In the genomic region with DNA sequence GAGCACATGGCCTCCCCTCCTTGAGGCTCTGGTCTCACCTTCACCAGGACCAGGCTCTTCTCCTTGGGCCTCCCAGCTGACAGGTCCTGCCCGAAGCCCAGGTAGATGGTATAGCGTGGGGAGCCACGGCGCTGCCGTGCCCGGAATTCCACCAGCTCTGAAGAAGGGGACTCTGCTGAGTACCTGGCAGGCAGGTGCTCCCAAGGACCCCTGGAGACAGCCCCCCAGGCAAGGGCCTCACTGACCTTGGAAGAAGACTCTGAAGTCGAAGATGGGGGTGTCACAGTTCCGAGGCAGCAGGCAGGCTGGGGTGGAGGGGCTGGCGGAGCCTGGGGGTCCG, we compare ENCODE assay signal across 8 cellular contexts. TPM values are rescaled to one million over a fixed set of nuclear protein-coding genes. Genes with fewer than 3 reads are reported as not detected.
DNase-seq lines count a peak whose midpoint lies in the region; ATAC-seq and TF ChIP-seq lines count a peak whose summit lies in the region.
"Had no signal": no experiment of that assay in that cellular context is flagged by ENCODE, and none has a peak within 500 bp of the region (broad histone marks: within the 10 kb centered on the region; RNA-seq: fewer than 3 reads in every experiment).

No MANE protein-coding gene starts in this region.

- H3K9me3 Mint-ChIP-seq in CD8-positive, alpha-beta T cell = no peaks in the 10 kb centered on the region
- peaks cover 0 to 2% (median 0%) of the 10 kb centered on the region in 11 donors for H3K9me3 Mint-ChIP-seq in naive thymus-derived CD4-positive, alpha-beta T cell
- H3K9me3 Mint-ChIP-seq in MCF 10A (ENCODE audit: unreplicated experiment) = no peaks in the 10 kb centered on the region

- CTCF ChIA-PET in CD8-positive, alpha-beta T cell (lab: Charles Lee) = no interaction called here
- CTCF ChIA-PET in naive thymus-derived CD4-positive, alpha-beta T cell (lab: Charles Lee) = interaction anchor here (0.6 kb wide), 1 partner anchor 36 kb away, joined by 6 read pairs; no protein-coding TSS in a partner anchor
- CTCF ChIA-PET in MCF 10A (lab: Yijun Ruan, JAX) = no interaction called here

- BruUV-seq in MCF 10A (replicated peaks; lab: Mats Ljungman, UMichigan) = no TSS peak

- no peak for ATAC-seq in CD8-positive, alpha-beta T cell
- no peak for ATAC-seq in RWPE2 (ENCODE audit: low read depth)
- ATAC-seq in naive thymus-derived CD4-positive, alpha-beta T cell = no peak
- no peak for ATAC-seq in GM21515 (IDR thresholded peaks at IDR 0.05; ENCODE audit: unreplicated experiment)

- peak overlapping the region; percentile 70 for H3K27ac ChIP-seq in CD8-positive, alpha-beta T cell (ENCODE audit: low read depth, low read length)
- no peak overlapping the region for H3K27ac ChIP-seq in RWPE2 (ENCODE audit: poor library complexity, severe bottlenecking)
- peak overlapping the region; percentile 86 for H3K27ac ChIP-seq in naive thymus-derived CD4-positive, alpha-beta T cell (ENCODE audit: low read depth, low read length)

- H3K27me3 Mint-ChIP-seq in CD8-positive, alpha-beta T cell (ENCODE audit: low read depth) = no peaks in the 10 kb centered on the region
- no peaks in the 10 kb centered on the region for H3K27me3 Mint-ChIP-seq in naive thymus-derived CD4-positive, alpha-beta T cell
- H3K27me3 Mint-ChIP-seq in MCF 10A (ENCODE audit: insufficient read depth, unreplicated experiment) = no peaks in the 10 kb centered on the region

- intact Hi-C loops in CD8-positive, alpha-beta T cell (cut with DNase I, micrococcal nuclease) = loop anchor here (1.0 to 10.0 kb wide), 4 partner anchors 36 to 378 kb away; partner anchors contain the start of genes PHRF1 (in 1 of the 2), PSMD13 (in 1 of the 2) and SIRT3 (in 1 of the 2)
- intact Hi-C loops in naive thymus-derived CD4-positive, alpha-beta T cell (cut with micrococcal nuclease) = loop anchor here (1.0 to 2.0 kb wide), 6 partner anchors 37 to 110 kb away; partner anchors contain the start of genes LMNTD2 (in 1 of the 2), LRRC56 (in 1 of the 2), PHRF1 (in 1 of the 2) and RASSF7 (in 1 of the 2)
- intact Hi-C loops in MCF 10A (cut with micrococcal nuclease) = loop anchor here (10.0 kb wide), 1 partner anchor 48 kb away; the partner anchor contains the start of genes LMNTD2 and RASSF7

- no peaks in the 10 kb centered on the region for H3K27me3 ChIP-seq in CD8-positive, alpha-beta T cell (ENCODE audit: insufficient read depth, low read length)
- no peaks in the 10 kb centered on the region for H3K27me3 ChIP-seq in RWPE2 (ENCODE audit: insufficient read depth, poor library complexity, severe bottlenecking)
- H3K27me3 ChIP-seq in naive thymus-derived CD4-positive, alpha-beta T cell (ENCODE audit: control insufficient read depth in 2 of 2, insufficient read depth in 2 of 2, low read length in 2 of 2) = no peaks in the 10 kb centered on the region

- POLR2A ChIA-PET in CD8-positive, alpha-beta T cell (lab: Charles Lee) = interaction anchor here (1.3 kb wide), 1 partner anchor 37 kb away, joined by 3 read pairs; the partner anchor contains the start of gene PHRF1
- POLR2A ChIA-PET in naive thymus-derived CD4-positive, alpha-beta T cell (lab: Charles Lee) = interaction anchor here (2.5 kb wide), 1 partner anchor 37 kb away, joined by 14 read pairs; the partner anchor contains the start of gene PHRF1
- POLR2A ChIA-PET in MCF 10A (lab: Yijun Ruan, JAX) = interaction anchor here (0.6 to 1.7 kb wide), 2 partner anchors 9 to 53 kb away, joined by 3 to 4 read pairs; partner anchors contain the start of gene LMNTD2

- peaks cover 30% of the 10 kb centered on the region for H3K4me1 ChIP-seq in CD8-positive, alpha-beta T cell (ENCODE audit: insufficient read depth, low read length)
- H3K4me1 ChIP-seq in RWPE2 (ENCODE audit: insufficient read depth, poor library complexity, severe bottlenecking) = peaks cover 10% of the 10 kb centered on the region
- H3K4me1 ChIP-seq in naive thymus-derived CD4-positive, alpha-beta T cell (ENCODE audit: control insufficient read depth in 2 of 2, insufficient read depth in 2 of 2, low read length in 2 of 2) = peaks cover 8 to 22% of the 10 kb centered on the region in 2 donors

- H3K4me3 Mint-ChIP-seq in CD8-positive, alpha-beta T cell = no peak overlapping the region
- peak overlapping the region in 1 of 10 donors; percentile 20 for H3K4me3 Mint-ChIP-seq in naive thymus-derived CD4-positive, alpha-beta T cell
- H3K4me3 Mint-ChIP-seq in MCF 10A (ENCODE audit: unreplicated experiment) = no peak overlapping the region

- peaks cover 29% of the 10 kb centered on the region for H3K36me3 ChIP-seq in CD8-positive, alpha-beta T cell (ENCODE audit: insufficient read depth, low read length)
- H3K36me3 ChIP-seq in RWPE2 (ENCODE audit: low read depth) = peaks cover 52% of the 10 kb centered on the region
- peaks cover 0 to 62% (median 22%) of the 10 kb centered on the region in 3 experiments for H3K36me3 ChIP-seq in naive thymus-derived CD4-positive, alpha-beta T cell (ENCODE audit: control insufficient read depth in 2 of 3, insufficient read depth in 3 of 3, low read length in 3 of 3)

- peak overlapping the region; percentile 78 for H3K27ac Mint-ChIP-seq in CD8-positive, alpha-beta T cell
- H3K27ac Mint-ChIP-seq in naive thymus-derived CD4-positive, alpha-beta T cell = peak overlapping the region in 7 of 9 donors; percentile 58 to 93 (median 89)
- no peak overlapping the region for H3K27ac Mint-ChIP-seq in MCF 10A (ENCODE audit: low read depth, unreplicated experiment)

- no peaks in the 10 kb centered on the region for H3K9me3 ChIP-seq in CD8-positive, alpha-beta T cell (ENCODE audit: low read length)
- H3K9me3 ChIP-seq in RWPE2 (ENCODE audit: severe bottlenecking) = no peaks in the 10 kb centered on the region
- no peaks in the 10 kb centered on the region for H3K9me3 ChIP-seq in naive thymus-derived CD4-positive, alpha-beta T cell (ENCODE audit: control insufficient read depth in 2 of 3, low read length in 3 of 3)

- peaks cover 32% of the 10 kb centered on the region for H3K36me3 Mint-ChIP-seq in CD8-positive, alpha-beta T cell
- peaks cover 0 to 15% (median 0%) of the 10 kb centered on the region in 5 donors for H3K36me3 Mint-ChIP-seq in naive thymus-derived CD4-positive, alpha-beta T cell
- peaks cover 48% of the 10 kb centered on the region for H3K36me3 Mint-ChIP-seq in MCF 10A (ENCODE audit: insufficient read depth, unreplicated experiment)

- peaks cover 10% of the 10 kb centered on the region for H3K4me1 Mint-ChIP-seq in CD8-positive, alpha-beta T cell (ENCODE audit: low read depth)
- peaks cover 0 to 22% (median 15%) of the 10 kb centered on the region in 7 donors for H3K4me1 Mint-ChIP-seq in naive thymus-derived CD4-positive, alpha-beta T cell
- peaks cover 6% of the 10 kb centered on the region for H3K4me1 Mint-ChIP-seq in MCF 10A (ENCODE audit: insufficient read depth, unreplicated experiment)

- DNase-seq in CD8-positive, alpha-beta T cell = no peak
- DNase-seq in RWPE2 (ENCODE audit: low spot score) (peak; percentile 60), NCI-H446 (lab: John Stamatoyannopoulos, UW) (no peak), MCF 10A (ENCODE audit: unreplicated experiment) (no peak)
- peak in 1 of 9 donors; percentile 25 for DNase-seq in naive thymus-derived CD4-positive, alpha-beta T cell

- no peak for TF ChIP-seq CTCF in CD8-positive, alpha-beta T cell (IDR thresholded peaks at IDR 0.05)
- no peak for TF ChIP-seq CTCF in RWPE2 (IDR thresholded peaks at IDR 0.05; ENCODE audit: poor library complexity, severe bottlenecking)
- no peak for TF ChIP-seq CTCF in MCF 10A (IDR thresholded peaks at IDR 0.05; ENCODE audit: unreplicated experiment)

- H3K4me3 ChIP-seq in CD8-positive, alpha-beta T cell (ENCODE audit: low read depth, low read length) = no peak overlapping the region
- no peak overlapping the region for H3K4me3 ChIP-seq in RWPE2 (ENCODE audit: severe bottlenecking)
- H3K4me3 ChIP-seq in naive thymus-derived CD4-positive, alpha-beta T cell (ENCODE audit: low read length) = no peak overlapping the region

RNA-seq across cellular contexts. Expression of gene IRF7, which starts 2.8 kb away (rescaled TPM):
- total RNA-seq in CD8-positive, alpha-beta T cell = 100 to 1,000 TPM; 102 to 106 TPM
- total RNA-seq in naive thymus-derived CD4-positive, alpha-beta T cell = 100 to 1,000 TPM in 1 of 5 experiments, 10 to 100 TPM in 4; 57.0 to 134 (median 64.6) TPM
- 10 to 100 TPM; 25.9 to 50.0 TPM for polyA plus RNA-seq in naive thymus-derived CD4-positive, alpha-beta T cell
- 7.7 and 9.5 TPM in 2 replicates for total RNA-seq in MCF 10A (2022)

RNA-seq across cellular contexts. Expression of gene CDHR5, which starts 11.8 kb away (rescaled TPM):
- not detected for total RNA-seq in CD8-positive, alpha-beta T cell
- total RNA-seq in naive thymus-derived CD4-positive, alpha-beta T cell = not detected
- polyA plus RNA-seq in naive thymus-derived CD4-positive, alpha-beta T cell = not detected
- not detected in 2 replicates for total RNA-seq in MCF 10A (2022)
- total RNA-seq: H4 had no signal
- polyA plus RNA-seq: neural cell had no signal

RNA-seq across cellular contexts. Expression of gene SCT, which starts 14.1 kb away (rescaled TPM):
- total RNA-seq in CD8-positive, alpha-beta T cell = not detected
- total RNA-seq in naive thymus-derived CD4-positive, alpha-beta T cell = not detected
- not detected for polyA plus RNA-seq in naive thymus-derived CD4-positive, alpha-beta T cell
- total RNA-seq in MCF 10A (2022) = not detected in 2 replicates
- total RNA-seq: H4 had no signal
- polyA plus RNA-seq: neural cell had no signal

RNA-seq across cellular contexts. Expression of gene DRD4, which starts 24.1 kb away (rescaled TPM):
- under 1 TPM; 0.72 to 0.79 TPM for total RNA-seq in CD8-positive, alpha-beta T cell
- total RNA-seq in naive thymus-derived CD4-positive, alpha-beta T cell = 1 to 10 TPM in 2 of 5 experiments, under 1 TPM in 3; 0.27 to 1.9 (median 0.75) TPM
- not detected for polyA plus RNA-seq in naive thymus-derived CD4-positive, alpha-beta T cell
- total RNA-seq in MCF 10A (2022) = 0.44 and 1.3 TPM in 2 replicates
- total RNA-seq: H4 had no signal
- polyA plus RNA-seq: neural cell had no signal

RNA-seq across cellular contexts. Expression of gene PHRF1, which starts 36.7 kb away (rescaled TPM):
- total RNA-seq in CD8-positive, alpha-beta T cell = 10 to 100 TPM; 43.2 to 44.9 TPM
- 10 to 100 TPM; 47.3 to 55.2 (median 49.4) TPM for total RNA-seq in naive thymus-derived CD4-positive, alpha-beta T cell
- polyA plus RNA-seq in naive thymus-derived CD4-positive, alpha-beta T cell = 10 to 100 TPM in 1 of 2 donors, 1 to 10 TPM in 1; 6.2 to 22.1 TPM
- 29.9 and 31.8 TPM in 2 replicates for total RNA-seq in MCF 10A (2022)
